Comparison of ENCODE assay signal across 8 cellular contexts in genomic region chr20:41173161-41173721, GRCh38. TPM values are rescaled to one million over a fixed set of nuclear protein-coding genes. Genes with fewer than 3 reads are reported as not detected.
A peak's percentile ranks its signal among the peaks of the same experiment; 100 is the strongest.
DNase-seq lines count a peak whose midpoint lies in the region; ATAC-seq and TF ChIP-seq lines count a peak whose summit lies in the region.

No MANE protein-coding gene starts in this region.

- peak; percentile 76 for DNase-seq in EL
- peak; percentile 67 for DNase-seq in HT1080 (ENCODE audit: low read depth)
- DNase-seq in Peyer's patch, result peak; percentile 70 to 91 (median 86)
- DNase-seq in fibroblast of the conjunctiva (ENCODE audit: low read depth), result peak; percentile 65
- DNase-seq in neuronal stem cell (ENCODE audit: low spot score), result peak; percentile 69
- DNase-seq in stimulated activated naive CD8-positive, alpha-beta T cell treated with anti-CD3 and anti-CD28 coated beads, Interleukin-15, amount 100 ng/mL, for 72 hours, result peak; percentile 55 to 59
- DNase-seq in GF-D8 (lab: John Stamatoyannopoulos, UW), result no peak

- no peak overlapping the region for H4K91ac ChIP-seq in neuronal stem cell (ENCODE audit: low read depth, low read length, poor library complexity)

- H2BK15ac ChIP-seq in neuronal stem cell (ENCODE audit: low read length), result no peak overlapping the region

- peak overlapping the region; percentile 75 for H3K27ac Mint-ChIP-seq in activated T-helper 17 cell treated with anti-CD3 and anti-CD28 coated beads, Interleukin-2, amount 50 U/mL, for 72 hours
- peak overlapping the region; percentile 71 to 76 for H3K27ac Mint-ChIP-seq in stimulated activated naive CD8-positive, alpha-beta T cell treated with anti-CD3 and anti-CD28 coated beads, Interleukin-15, amount 100 ng/mL, for 72 hours

- no peak overlapping the region for H3K4ac ChIP-seq in neuronal stem cell (ENCODE audit: low read length)

- H3K27ac ChIP-seq in Peyer's patch, result peak overlapping the region in 1 of 4 donors; percentile 43
- H3K27ac ChIP-seq in neuronal stem cell (replicated peaks; ENCODE audit: low read length), result no peak overlapping the region

- H3K18ac ChIP-seq in neuronal stem cell (ENCODE audit: low read length), result peak overlapping the region; percentile 29

- H2AK5ac ChIP-seq in neuronal stem cell (ENCODE audit: low read depth, low read length), result no peak overlapping the region

- no peak overlapping the region for H4K8ac ChIP-seq in neuronal stem cell (ENCODE audit: low read depth, low read length)

- H2BK120ac ChIP-seq in neuronal stem cell (ENCODE audit: low read depth, low read length), result no peak overlapping the region

- H3K9me3 Mint-ChIP-seq in activated T-helper 17 cell treated with anti-CD3 and anti-CD28 coated beads, Interleukin-2, amount 50 U/mL, for 72 hours, result no peaks in the 10 kb centered on the region
- H3K9me3 Mint-ChIP-seq in stimulated activated naive CD8-positive, alpha-beta T cell treated with anti-CD3 and anti-CD28 coated beads, Interleukin-15, amount 100 ng/mL, for 72 hours, result no peaks in the 10 kb centered on the region

- peak in 1 of 2 donors; percentile 13 for TF ChIP-seq POLR2A in Peyer's patch (IDR thresholded peaks at IDR 0.05)

- no peak overlapping the region for H2AFZ ChIP-seq in neuronal stem cell (ENCODE audit: low read length)

- H3K4me3 Mint-ChIP-seq in activated T-helper 17 cell treated with anti-CD3 and anti-CD28 coated beads, Interleukin-2, amount 50 U/mL, for 72 hours, result no peak overlapping the region
- no peak overlapping the region for H3K4me3 Mint-ChIP-seq in stimulated activated naive CD8-positive, alpha-beta T cell treated with anti-CD3 and anti-CD28 coated beads, Interleukin-15, amount 100 ng/mL, for 72 hours

- peak; percentile 70 for ATAC-seq in activated T-helper 17 cell treated with anti-CD3 and anti-CD28 coated beads, Interleukin-2, amount 50 U/mL, for 72 hours (replicated peaks)
- peak; percentile 84 for ATAC-seq in stimulated activated naive CD8-positive, alpha-beta T cell treated with anti-CD3 and anti-CD28 coated beads, Interleukin-15, amount 100 ng/mL, for 72 hours

- peaks cover 96% of the 10 kb centered on the region for H3K36me3 Mint-ChIP-seq in activated T-helper 17 cell treated with anti-CD3 and anti-CD28 coated beads, Interleukin-2, amount 50 U/mL, for 72 hours (ENCODE audit: low read depth)

- H3K4me3 ChIP-seq in Peyer's patch (no peak overlapping the region), neuronal stem cell (ENCODE audit: low read length in 2 of 2) (no peak overlapping the region)

- WGBS in neuronal stem cell (ENCODE audit: extremely low coverage in 2 of 2, insufficient read length in 2 of 2, insufficient replicate concordance in 1 of 2), 2 donors, result no CpG with 5 or more reads among the region's 9 CpGs

- no peak overlapping the region for H3K9ac ChIP-seq in neuronal stem cell (ENCODE audit: low read depth, low read length, poor library complexity)

- no peaks in the 10 kb centered on the region for H3K27me3 Mint-ChIP-seq in activated T-helper 17 cell treated with anti-CD3 and anti-CD28 coated beads, Interleukin-2, amount 50 U/mL, for 72 hours
- H3K27me3 Mint-ChIP-seq in stimulated activated naive CD8-positive, alpha-beta T cell treated with anti-CD3 and anti-CD28 coated beads, Interleukin-15, amount 100 ng/mL, for 72 hours, result no peaks in the 10 kb centered on the region

- no peaks in the 10 kb centered on the region for H3K79me1 ChIP-seq in neuronal stem cell (ENCODE audit: low read depth, low read length)

- H3K9me3 ChIP-seq in Peyer's patch (no peaks in the 10 kb centered on the region), neuronal stem cell (replicated peaks in 1 of 2; ENCODE audit: control insufficient read depth in 2 of 2, insufficient read depth in 1 of 2, low read depth in 1 of 2, low read length in 2 of 2) (no peaks in the 10 kb centered on the region)

- no peak overlapping the region for H3K14ac ChIP-seq in neuronal stem cell (ENCODE audit: low read length)

- H3K36me3 ChIP-seq in Peyer's patch (peaks cover 0 to 70% (median 0%) of the 10 kb centered on the region in 3 donors), neuronal stem cell (replicated peaks in 1 of 2; ENCODE audit: control insufficient read depth in 2 of 2, insufficient read depth in 2 of 2, low read length in 2 of 2) (peaks cover 78 to 97% of the 10 kb centered on the region in 2 donors)

- H3K23ac ChIP-seq in neuronal stem cell (ENCODE audit: low read depth, low read length, poor library complexity), result no peak overlapping the region

- no peak overlapping the region for H3K4me2 ChIP-seq in neuronal stem cell (ENCODE audit: insufficient read depth, low read length, poor library complexity, severe bottlenecking)

- H2BK5ac ChIP-seq in neuronal stem cell (ENCODE audit: low read length), result peak overlapping the region; percentile 4

- no peak overlapping the region for H2BK12ac ChIP-seq in neuronal stem cell (ENCODE audit: low read length)

- H3K4me1 ChIP-seq in Peyer's patch (no peaks in the 10 kb centered on the region), neuronal stem cell (ENCODE audit: control insufficient read depth in 2 of 2, insufficient read depth in 1 of 2, low read depth in 1 of 2, low read length in 2 of 2) (peaks cover 0 to 16% of the 10 kb centered on the region in 2 donors)

- H3K27me3 ChIP-seq in Peyer's patch (no peaks in the 10 kb centered on the region), neuronal stem cell (ENCODE audit: control insufficient read depth in 3 of 3, insufficient read depth in 3 of 3, low read depth in 1 of 3, low read length in 3 of 3) (no peaks in the 10 kb centered on the region)

- peaks cover 25% of the 10 kb centered on the region for H3K4me1 Mint-ChIP-seq in activated T-helper 17 cell treated with anti-CD3 and anti-CD28 coated beads, Interleukin-2, amount 50 U/mL, for 72 hours
- peaks cover 62% of the 10 kb centered on the region for H3K4me1 Mint-ChIP-seq in stimulated activated naive CD8-positive, alpha-beta T cell treated with anti-CD3 and anti-CD28 coated beads, Interleukin-15, amount 100 ng/mL, for 72 hours

- TF ChIP-seq CTCF in Peyer's patch (IDR thresholded peaks at IDR 0.05), result peak; percentile 78 to 95 (median 94)

RNA-seq across cellular contexts. Expression of gene PLCG1, which starts 35.9 kb away (rescaled TPM):
- 55.5 and 72.1 TPM in 2 replicates for total RNA-seq in HT1080 (2014; rRNA removed; shearing (Covaris generic))
- polyA plus RNA-seq in HT1080 (2015; cell fraction: cytosol; rRNA removed), result 28.9 and 29.5 TPM in 2 replicates
- polyA plus RNA-seq in HT1080 (2015; cell fraction: nucleus; rRNA removed), result 186 and 188 TPM in 2 replicates
- 100 to 1,000 TPM in 3 of 4 donors, 10 to 100 TPM in 1; 93.0 to 357 (median 191) TPM for total RNA-seq in Peyer's patch
- total RNA-seq in activated T-helper 17 cell treated with anti-CD3 and anti-CD28 coated beads, Interleukin-2, amount 50 U/mL, for 72 hours, result 100 to 1,000 TPM; 184 to 628 TPM
- 138 TPM for polyA plus RNA-seq in neuronal stem cell (2013, experiment 1 of 2)
- polyA plus RNA-seq in neuronal stem cell (2013, experiment 2 of 2), result 134 TPM
